1 cellular context compared by ENCODE assay signal in genomic region chr3:9226326-9226725, GRCh38.
TF ChIP-seq lines count a peak whose summit lies in the region.

No MANE protein-coding gene starts in this region.

TF ChIP-seq in GM23338, 12 proteins besides CTCF, POLR2A, EP300 and RAD21 (continued from another document):
- TF ChIP-seq ZNF462 (CRISPR knock-in tag; IDR thresholded peaks at IDR 0.05): no peak
TF ChIP-seq in GM23338: peak in this region for 0.
